Comparison of ENCODE assay signal across 1 cellular context in the genomic region with DNA sequence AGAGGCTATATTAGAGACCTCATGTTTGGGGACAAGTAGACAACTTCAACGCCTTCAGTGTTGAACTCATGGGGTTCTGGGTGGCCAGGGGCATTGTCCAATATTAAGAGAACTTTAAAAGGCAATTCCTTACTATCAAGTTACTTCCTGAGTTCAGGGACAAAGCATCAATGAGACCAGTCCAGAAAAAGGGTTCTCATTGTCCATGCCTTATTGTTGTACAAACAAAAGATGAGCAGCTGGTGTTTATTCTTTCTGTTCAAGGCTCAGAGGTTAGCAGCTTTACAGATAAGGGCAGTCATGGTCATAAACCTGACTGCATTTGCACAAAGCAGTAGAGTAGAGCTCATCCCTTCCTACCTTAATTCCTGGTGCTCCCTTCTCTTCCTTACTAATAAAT.
TF ChIP-seq lines count a peak whose summit lies in the region.

No MANE protein-coding gene starts in this region.

TF ChIP-seq in HepG2, 621 proteins besides CTCF, POLR2A, EP300 and RAD21 (continued from another document and continues in another):
- TF ChIP-seq, protein P1, sequence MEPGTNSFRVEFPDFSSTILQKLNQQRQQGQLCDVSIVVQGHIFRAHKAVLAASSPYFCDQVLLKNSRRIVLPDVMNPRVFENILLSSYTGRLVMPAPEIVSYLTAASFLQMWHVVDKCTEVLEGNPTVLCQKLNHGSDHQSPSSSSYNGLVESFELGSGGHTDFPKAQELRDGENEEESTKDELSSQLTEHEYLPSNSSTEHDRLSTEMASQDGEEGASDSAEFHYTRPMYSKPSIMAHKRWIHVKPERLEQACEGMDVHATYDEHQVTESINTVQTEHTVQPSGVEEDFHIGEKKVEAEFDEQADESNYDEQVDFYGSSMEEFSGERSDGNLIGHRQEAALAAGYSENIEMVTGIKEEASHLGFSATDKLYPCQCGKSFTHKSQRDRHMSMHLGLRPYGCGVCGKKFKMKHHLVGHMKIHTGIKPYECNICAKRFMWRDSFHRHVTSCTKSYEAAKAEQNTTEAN (CRISPR knock-in tag; conservative IDR thresholded peaks at IDR 0.05), result 0 out of 2 replicates have a peak, but pooled peaks have one; percentile 44
- TF ChIP-seq LCORL (IDR thresholded peaks at IDR 0.05), result no peak
- TF ChIP-seq LCORL (CRISPR knock-in tag; IDR thresholded peaks at IDR 0.05), result peak; percentile 63
- TF ChIP-seq ZNF709 (CRISPR knock-in tag; IDR thresholded peaks at IDR 0.05), result no peak
- peak; percentile 87 for TF ChIP-seq RXRB (CRISPR knock-in tag; IDR thresholded peaks at IDR 0.05; ENCODE audit: borderline replicate concordance)
- TF ChIP-seq NFIC (IDR thresholded peaks at IDR 0.05; ENCODE audit: low read length), result peak; percentile 84; the same call in 1 of the 2 replicates
- no peak for TF ChIP-seq KLF9 (CRISPR knock-in tag; IDR thresholded peaks at IDR 0.05; ENCODE audit: low read depth)
- TF ChIP-seq, protein P2, sequence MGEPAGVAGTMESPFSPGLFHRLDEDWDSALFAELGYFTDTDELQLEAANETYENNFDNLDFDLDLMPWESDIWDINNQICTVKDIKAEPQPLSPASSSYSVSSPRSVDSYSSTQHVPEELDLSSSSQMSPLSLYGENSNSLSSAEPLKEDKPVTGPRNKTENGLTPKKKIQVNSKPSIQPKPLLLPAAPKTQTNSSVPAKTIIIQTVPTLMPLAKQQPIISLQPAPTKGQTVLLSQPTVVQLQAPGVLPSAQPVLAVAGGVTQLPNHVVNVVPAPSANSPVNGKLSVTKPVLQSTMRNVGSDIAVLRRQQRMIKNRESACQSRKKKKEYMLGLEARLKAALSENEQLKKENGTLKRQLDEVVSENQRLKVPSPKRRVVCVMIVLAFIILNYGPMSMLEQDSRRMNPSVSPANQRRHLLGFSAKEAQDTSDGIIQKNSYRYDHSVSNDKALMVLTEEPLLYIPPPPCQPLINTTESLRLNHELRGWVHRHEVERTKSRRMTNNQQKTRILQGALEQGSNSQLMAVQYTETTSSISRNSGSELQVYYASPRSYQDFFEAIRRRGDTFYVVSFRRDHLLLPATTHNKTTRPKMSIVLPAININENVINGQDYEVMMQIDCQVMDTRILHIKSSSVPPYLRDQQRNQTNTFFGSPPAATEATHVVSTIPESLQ (CRISPR knock-in tag; conservative IDR thresholded peaks at IDR 0.05), result no peak
- no peak for TF ChIP-seq SUZ12 (IDR thresholded peaks at IDR 0.05; ENCODE audit: low read depth, low read length)
- TF ChIP-seq, protein P3, sequence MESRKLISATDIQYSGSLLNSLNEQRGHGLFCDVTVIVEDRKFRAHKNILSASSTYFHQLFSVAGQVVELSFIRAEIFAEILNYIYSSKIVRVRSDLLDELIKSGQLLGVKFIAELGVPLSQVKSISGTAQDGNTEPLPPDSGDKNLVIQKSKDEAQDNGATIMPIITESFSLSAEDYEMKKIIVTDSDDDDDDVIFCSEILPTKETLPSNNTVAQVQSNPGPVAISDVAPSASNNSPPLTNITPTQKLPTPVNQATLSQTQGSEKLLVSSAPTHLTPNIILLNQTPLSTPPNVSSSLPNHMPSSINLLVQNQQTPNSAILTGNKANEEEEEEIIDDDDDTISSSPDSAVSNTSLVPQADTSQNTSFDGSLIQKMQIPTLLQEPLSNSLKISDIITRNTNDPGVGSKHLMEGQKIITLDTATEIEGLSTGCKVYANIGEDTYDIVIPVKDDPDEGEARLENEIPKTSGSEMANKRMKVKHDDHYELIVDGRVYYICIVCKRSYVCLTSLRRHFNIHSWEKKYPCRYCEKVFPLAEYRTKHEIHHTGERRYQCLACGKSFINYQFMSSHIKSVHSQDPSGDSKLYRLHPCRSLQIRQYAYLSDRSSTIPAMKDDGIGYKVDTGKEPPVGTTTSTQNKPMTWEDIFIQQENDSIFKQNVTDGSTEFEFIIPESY (CRISPR knock-in tag; IDR thresholded peaks at IDR 0.05), result 0 out of 2 replicates have a peak, but pooled peaks have one; percentile 18
- TF ChIP-seq HOXD1 (CRISPR knock-in tag; IDR thresholded peaks at IDR 0.05), result peak; percentile 66; the same call in 1 of the 2 replicates
- TF ChIP-seq ZNF878 (CRISPR knock-in tag; IDR thresholded peaks at IDR 0.05), result peak; percentile 65; the same call in 1 of the 2 replicates
- TF ChIP-seq HNF4A (CRISPR knock-in tag; IDR thresholded peaks at IDR 0.05), result peak; percentile 96
- no peak for TF ChIP-seq STAG1 (CRISPR knock-in tag; IDR thresholded peaks at IDR 0.05)
- TF ChIP-seq, protein P4, sequence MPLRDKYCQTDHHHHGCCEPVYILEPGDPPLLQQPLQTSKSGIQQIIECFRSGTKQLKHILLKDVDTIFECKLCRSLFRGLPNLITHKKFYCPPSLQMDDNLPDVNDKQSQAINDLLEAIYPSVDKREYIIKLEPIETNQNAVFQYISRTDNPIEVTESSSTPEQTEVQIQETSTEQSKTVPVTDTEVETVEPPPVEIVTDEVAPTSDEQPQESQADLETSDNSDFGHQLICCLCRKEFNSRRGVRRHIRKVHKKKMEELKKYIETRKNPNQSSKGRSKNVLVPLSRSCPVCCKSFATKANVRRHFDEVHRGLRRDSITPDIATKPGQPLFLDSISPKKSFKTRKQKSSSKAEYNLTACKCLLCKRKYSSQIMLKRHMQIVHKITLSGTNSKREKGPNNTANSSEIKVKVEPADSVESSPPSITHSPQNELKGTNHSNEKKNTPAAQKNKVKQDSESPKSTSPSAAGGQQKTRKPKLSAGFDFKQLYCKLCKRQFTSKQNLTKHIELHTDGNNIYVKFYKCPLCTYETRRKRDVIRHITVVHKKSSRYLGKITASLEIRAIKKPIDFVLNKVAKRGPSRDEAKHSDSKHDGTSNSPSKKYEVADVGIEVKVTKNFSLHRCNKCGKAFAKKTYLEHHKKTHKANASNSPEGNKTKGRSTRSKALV (CRISPR knock-in tag; IDR thresholded peaks at IDR 0.05), result 0 out of 2 replicates have a peak, but pooled peaks have one; percentile 41
- TF ChIP-seq RARA (CRISPR knock-in tag; IDR thresholded peaks at IDR 0.05), result peak; percentile 95
- TF ChIP-seq MXD4 (CRISPR knock-in tag; IDR thresholded peaks at IDR 0.05), result 0 out of 2 replicates have a peak, but pooled peaks have one; percentile 31
- TF ChIP-seq FOXP1 (IDR thresholded peaks at IDR 0.05), result peak; percentile 81; the same call in 1 of the 2 replicates
- TF ChIP-seq FOXP1 (CRISPR knock-in tag; IDR thresholded peaks at IDR 0.05), result peak; percentile 94
- TF ChIP-seq ZNF772 (CRISPR knock-in tag; IDR thresholded peaks at IDR 0.05), result peak; percentile 55
- TF ChIP-seq YEATS2 (CRISPR knock-in tag; IDR thresholded peaks at IDR 0.05; ENCODE audit: borderline replicate concordance), result peak; percentile 16; the same call in 1 of the 2 replicates
- TF ChIP-seq TP53 (CRISPR knock-in tag; conservative IDR thresholded peaks at IDR 0.05), result peak; percentile 54; the same call in 1 of the 2 replicates
- no peak for TF ChIP-seq ZNF549 (CRISPR knock-in tag; IDR thresholded peaks at IDR 0.05)
- TF ChIP-seq NONO (IDR thresholded peaks at IDR 0.05), result no peak
- no peak for TF ChIP-seq NONO (CRISPR knock-in tag; conservative IDR thresholded peaks at IDR 0.05)
- TF ChIP-seq FOXK2 (IDR thresholded peaks at IDR 0.05), result peak; percentile 26; the same call in 1 of the 2 replicates
- TF ChIP-seq, protein P5, sequence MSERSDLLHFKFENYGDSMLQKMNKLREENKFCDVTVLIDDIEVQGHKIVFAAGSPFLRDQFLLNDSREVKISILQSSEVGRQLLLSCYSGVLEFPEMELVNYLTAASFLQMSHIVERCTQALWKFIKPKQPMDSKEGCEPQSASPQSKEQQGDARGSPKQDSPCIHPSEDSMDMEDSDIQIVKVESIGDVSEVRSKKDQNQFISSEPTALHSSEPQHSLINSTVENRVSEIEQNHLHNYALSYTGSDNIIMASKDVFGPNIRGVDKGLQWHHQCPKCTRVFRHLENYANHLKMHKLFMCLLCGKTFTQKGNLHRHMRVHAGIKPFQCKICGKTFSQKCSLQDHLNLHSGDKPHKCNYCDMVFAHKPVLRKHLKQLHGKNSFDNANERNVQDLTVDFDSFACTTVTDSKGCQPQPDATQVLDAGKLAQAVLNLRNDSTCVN (CRISPR knock-in tag; IDR thresholded peaks at IDR 0.05; ENCODE audit: borderline replicate concordance), result peak; percentile 96
- peak; percentile 87 for TF ChIP-seq SAP130 (CRISPR knock-in tag; IDR thresholded peaks at IDR 0.05; ENCODE audit: low read depth)
- peak; percentile 72; the same call in 1 of the 2 replicates for TF ChIP-seq ZNF264 (CRISPR knock-in tag; IDR thresholded peaks at IDR 0.05)
- peak; percentile 64 for TF ChIP-seq FOSL2 (CRISPR knock-in tag; IDR thresholded peaks at IDR 0.05)
- TF ChIP-seq, protein P6, sequence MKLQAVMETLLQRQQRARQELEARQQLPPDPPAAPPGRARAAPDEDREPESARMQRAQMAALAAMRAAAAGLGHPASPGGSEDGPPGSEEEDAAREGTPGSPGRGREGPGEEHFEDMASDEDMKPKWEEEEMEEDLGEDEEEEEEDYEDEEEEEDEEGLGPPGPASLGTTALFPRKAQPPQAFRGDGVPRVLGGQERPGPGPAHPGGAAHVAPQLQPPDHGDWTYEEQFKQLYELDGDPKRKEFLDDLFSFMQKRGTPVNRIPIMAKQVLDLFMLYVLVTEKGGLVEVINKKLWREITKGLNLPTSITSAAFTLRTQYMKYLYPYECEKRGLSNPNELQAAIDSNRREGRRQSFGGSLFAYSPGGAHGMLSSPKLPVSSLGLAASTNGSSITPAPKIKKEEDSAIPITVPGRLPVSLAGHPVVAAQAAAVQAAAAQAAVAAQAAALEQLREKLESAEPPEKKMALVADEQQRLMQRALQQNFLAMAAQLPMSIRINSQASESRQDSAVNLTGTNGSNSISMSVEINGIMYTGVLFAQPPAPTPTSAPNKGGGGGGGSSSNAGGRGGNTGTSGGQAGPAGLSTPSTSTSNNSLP (IDR thresholded peaks at IDR 0.05; ENCODE audit: low read depth, low read length), result peak; percentile 63; the same call in 1 of the 2 replicates
- TF ChIP-seq KAT8 (CRISPR knock-in tag; IDR thresholded peaks at IDR 0.05), result peak; percentile 65; the same call in 1 of the 2 replicates
- no peak for TF ChIP-seq EED (CRISPR knock-in tag; IDR thresholded peaks at IDR 0.05)
- TF ChIP-seq MIXL1 (CRISPR knock-in tag; IDR thresholded peaks at IDR 0.05), result peak; percentile 80; the same call in 1 of the 2 replicates
- TF ChIP-seq, protein P7, sequence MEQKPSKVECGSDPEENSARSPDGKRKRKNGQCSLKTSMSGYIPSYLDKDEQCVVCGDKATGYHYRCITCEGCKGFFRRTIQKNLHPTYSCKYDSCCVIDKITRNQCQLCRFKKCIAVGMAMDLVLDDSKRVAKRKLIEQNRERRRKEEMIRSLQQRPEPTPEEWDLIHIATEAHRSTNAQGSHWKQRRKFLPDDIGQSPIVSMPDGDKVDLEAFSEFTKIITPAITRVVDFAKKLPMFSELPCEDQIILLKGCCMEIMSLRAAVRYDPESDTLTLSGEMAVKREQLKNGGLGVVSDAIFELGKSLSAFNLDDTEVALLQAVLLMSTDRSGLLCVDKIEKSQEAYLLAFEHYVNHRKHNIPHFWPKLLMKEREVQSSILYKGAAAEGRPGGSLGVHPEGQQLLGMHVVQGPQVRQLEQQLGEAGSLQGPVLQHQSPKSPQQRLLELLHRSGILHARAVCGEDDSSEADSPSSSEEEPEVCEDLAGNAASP (CRISPR knock-in tag; IDR thresholded peaks at IDR 0.05; ENCODE audit: borderline replicate concordance), result peak; percentile 80; the same call in 1 of the 2 replicates
- peak; percentile 83; the same call in 1 of the 2 replicates for TF ChIP-seq TBX2 (CRISPR knock-in tag; IDR thresholded peaks at IDR 0.05; ENCODE audit: borderline replicate concordance)
- TF ChIP-seq, protein P8, sequence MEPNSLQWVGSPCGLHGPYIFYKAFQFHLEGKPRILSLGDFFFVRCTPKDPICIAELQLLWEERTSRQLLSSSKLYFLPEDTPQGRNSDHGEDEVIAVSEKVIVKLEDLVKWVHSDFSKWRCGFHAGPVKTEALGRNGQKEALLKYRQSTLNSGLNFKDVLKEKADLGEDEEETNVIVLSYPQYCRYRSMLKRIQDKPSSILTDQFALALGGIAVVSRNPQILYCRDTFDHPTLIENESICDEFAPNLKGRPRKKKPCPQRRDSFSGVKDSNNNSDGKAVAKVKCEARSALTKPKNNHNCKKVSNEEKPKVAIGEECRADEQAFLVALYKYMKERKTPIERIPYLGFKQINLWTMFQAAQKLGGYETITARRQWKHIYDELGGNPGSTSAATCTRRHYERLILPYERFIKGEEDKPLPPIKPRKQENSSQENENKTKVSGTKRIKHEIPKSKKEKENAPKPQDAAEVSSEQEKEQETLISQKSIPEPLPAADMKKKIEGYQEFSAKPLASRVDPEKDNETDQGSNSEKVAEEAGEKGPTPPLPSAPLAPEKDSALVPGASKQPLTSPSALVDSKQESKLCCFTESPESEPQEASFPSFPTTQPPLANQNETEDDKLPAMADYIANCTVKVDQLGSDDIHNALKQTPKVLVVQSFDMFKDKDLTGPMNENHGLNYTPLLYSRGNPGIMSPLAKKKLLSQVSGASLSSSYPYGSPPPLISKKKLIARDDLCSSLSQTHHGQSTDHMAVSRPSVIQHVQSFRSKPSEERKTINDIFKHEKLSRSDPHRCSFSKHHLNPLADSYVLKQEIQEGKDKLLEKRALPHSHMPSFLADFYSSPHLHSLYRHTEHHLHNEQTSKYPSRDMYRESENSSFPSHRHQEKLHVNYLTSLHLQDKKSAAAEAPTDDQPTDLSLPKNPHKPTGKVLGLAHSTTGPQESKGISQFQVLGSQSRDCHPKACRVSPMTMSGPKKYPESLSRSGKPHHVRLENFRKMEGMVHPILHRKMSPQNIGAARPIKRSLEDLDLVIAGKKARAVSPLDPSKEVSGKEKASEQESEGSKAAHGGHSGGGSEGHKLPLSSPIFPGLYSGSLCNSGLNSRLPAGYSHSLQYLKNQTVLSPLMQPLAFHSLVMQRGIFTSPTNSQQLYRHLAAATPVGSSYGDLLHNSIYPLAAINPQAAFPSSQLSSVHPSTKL (CRISPR knock-in tag; IDR thresholded peaks at IDR 0.05), result peak; percentile 96
- peak; percentile 82 for TF ChIP-seq ZNF614 (CRISPR knock-in tag; IDR thresholded peaks at IDR 0.05; ENCODE audit: borderline replicate concordance)
- TF ChIP-seq, protein P9, sequence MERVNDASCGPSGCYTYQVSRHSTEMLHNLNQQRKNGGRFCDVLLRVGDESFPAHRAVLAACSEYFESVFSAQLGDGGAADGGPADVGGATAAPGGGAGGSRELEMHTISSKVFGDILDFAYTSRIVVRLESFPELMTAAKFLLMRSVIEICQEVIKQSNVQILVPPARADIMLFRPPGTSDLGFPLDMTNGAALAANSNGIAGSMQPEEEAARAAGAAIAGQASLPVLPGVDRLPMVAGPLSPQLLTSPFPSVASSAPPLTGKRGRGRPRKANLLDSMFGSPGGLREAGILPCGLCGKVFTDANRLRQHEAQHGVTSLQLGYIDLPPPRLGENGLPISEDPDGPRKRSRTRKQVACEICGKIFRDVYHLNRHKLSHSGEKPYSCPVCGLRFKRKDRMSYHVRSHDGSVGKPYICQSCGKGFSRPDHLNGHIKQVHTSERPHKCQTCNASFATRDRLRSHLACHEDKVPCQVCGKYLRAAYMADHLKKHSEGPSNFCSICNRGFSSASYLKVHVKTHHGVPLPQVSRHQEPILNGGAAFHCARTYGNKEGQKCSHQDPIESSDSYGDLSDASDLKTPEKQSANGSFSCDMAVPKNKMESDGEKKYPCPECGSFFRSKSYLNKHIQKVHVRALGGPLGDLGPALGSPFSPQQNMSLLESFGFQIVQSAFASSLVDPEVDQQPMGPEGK (CRISPR knock-in tag; IDR thresholded peaks at IDR 0.05), result peak; percentile 16; the same call in 1 of the 2 replicates
- TF ChIP-seq, protein P10, sequence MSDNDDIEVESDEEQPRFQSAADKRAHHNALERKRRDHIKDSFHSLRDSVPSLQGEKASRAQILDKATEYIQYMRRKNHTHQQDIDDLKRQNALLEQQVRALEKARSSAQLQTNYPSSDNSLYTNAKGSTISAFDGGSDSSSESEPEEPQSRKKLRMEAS (IDR thresholded peaks at IDR 0.05), result peak; percentile 42; the same call in 1 of the 2 replicates
- peak; percentile 84; the same call in 1 of the 2 replicates for TF ChIP-seq ZNF331 (CRISPR knock-in tag; IDR thresholded peaks at IDR 0.05)
